Comparison of ENCODE assay signal across 15 cellular contexts in genomic region chr6:68237205-68237604, GRCh38.
DNase-seq lines count a peak whose midpoint lies in the region; ATAC-seq and TF ChIP-seq lines count a peak whose summit lies in the region.
"Had no signal": no experiment of that assay in that cellular context is flagged by ENCODE, and none has a peak within 500 bp of the region (broad histone marks: within the 10 kb centered on the region; RNA-seq: fewer than 3 reads in every experiment).

No MANE protein-coding gene starts in this region.

- H3K4me1 ChIP-seq in A673 (ENCODE audit: insufficient read depth, low read length, poor library complexity, severe bottlenecking) = peaks cover 20% of the 10 kb centered on the region
- H3K4me1 ChIP-seq: BE2C had no signal

- BruUV-seq in A673 (replicated peaks; lab: Mats Ljungman, UMichigan) = no TSS peak

- no peaks in the 10 kb centered on the region for H3K9me3 ChIP-seq in A673 (ENCODE audit: low read depth, low read length, poor library complexity, severe bottlenecking)
- H3K9me3 ChIP-seq: BE2C had no signal

- no peak overlapping the region for H3K27ac Mint-ChIP-seq in stimulated activated effector memory CD8-positive, alpha-beta T cell treated with anti-CD3 and anti-CD28 coated beads, Interleukin-12 subunit alpha, Interleukin-12 subunit beta, amount 100 ng/mL, for 72 hours
- H3K27ac Mint-ChIP-seq: CD4-positive, alpha-beta memory T cell; IgD-negative memory B cell had no signal

- no peaks in the 10 kb centered on the region for H3K36me3 ChIP-seq in A673 (ENCODE audit: insufficient read depth, low read length, poor library complexity, severe bottlenecking)
- H3K36me3 ChIP-seq: BE2C had no signal

- DNase-seq in A673 (ENCODE audit: low spot score) (no peak), DMS153 treated with DMSO at 0.1 percent for 48 hours (lab: John Stamatoyannopoulos, UW; ENCODE audit: unreplicated experiment) (peak; percentile 71), NCI-H345 treated with DMSO at 0.1 percent for 48 hours (lab: John Stamatoyannopoulos, UW; ENCODE audit: unreplicated experiment) (peak; percentile 83), HT-29 (ENCODE audit: low spot score) (no peak), cortex of kidney (lab: John Stamatoyannopoulos, UW) (no peak)
- no peak for DNase-seq in stimulated activated effector memory CD8-positive, alpha-beta T cell treated with anti-CD3 and anti-CD28 coated beads, Interleukin-12 subunit alpha, Interleukin-12 subunit beta, amount 100 ng/mL, for 72 hours (ENCODE audit: low spot score in 2 of 2)
- DNase-seq: BE2C; CD4-positive, alpha-beta memory T cell; DMS79; GM23248; H7 had no signal

- H3K27ac ChIP-seq in A673 (ENCODE audit: low read depth, low read length, poor library complexity, severe bottlenecking) = peak overlapping the region; percentile 21
- H3K27ac ChIP-seq: C4-2B, GM23248 had no signal

- POLR2A ChIA-PET in A673 (lab: Charles Lee; ENCODE audit: low non-redundant PET) = interaction anchor here (1.2 kb wide), 1 partner anchor 11 kb away, joined by 3 read pairs; no protein-coding TSS in a partner anchor

- H3K9me3 Mint-ChIP-seq in stimulated activated effector memory CD8-positive, alpha-beta T cell treated with anti-CD3 and anti-CD28 coated beads, Interleukin-12 subunit alpha, Interleukin-12 subunit beta, amount 100 ng/mL, for 72 hours = peaks cover 9% of the 10 kb centered on the region

- TF ChIP-seq CTCF in A673 (conservative IDR thresholded peaks at IDR 0.05; ENCODE audit: low read depth, low read length) = no peak

- intact Hi-C loops in A673 (cut with micrococcal nuclease; ENCODE audit: unreplicated experiment) = loop anchor here (10.0 kb wide), 1 partner anchor 398 kb away; the partner anchor contains the start of gene ADGRB3

- CTCF ChIA-PET in A673 (lab: Charles Lee) = no interaction called here

- no peaks in the 10 kb centered on the region for H3K27me3 ChIP-seq in A673 (replicated peaks; ENCODE audit: insufficient read depth, low read depth, low read length, poor library complexity)
- H3K27me3 ChIP-seq: BE2C had no signal

- no peak overlapping the region for H3K4me3 ChIP-seq in A673 (ENCODE audit: low read depth, low read length, poor library complexity, severe bottlenecking)
- H3K4me3 ChIP-seq: GM12878, GM23248 had no signal

- no peaks in the 10 kb centered on the region for H3K36me3 Mint-ChIP-seq in stimulated activated effector memory CD8-positive, alpha-beta T cell treated with anti-CD3 and anti-CD28 coated beads, Interleukin-12 subunit alpha, Interleukin-12 subunit beta, amount 100 ng/mL, for 72 hours
- H3K36me3 Mint-ChIP-seq: CD4-positive, alpha-beta memory T cell had no signal

- no peaks in the 10 kb centered on the region for H3K4me1 Mint-ChIP-seq in stimulated activated effector memory CD8-positive, alpha-beta T cell treated with anti-CD3 and anti-CD28 coated beads, Interleukin-12 subunit alpha, Interleukin-12 subunit beta, amount 100 ng/mL, for 72 hours
- H3K4me1 Mint-ChIP-seq: CD4-positive, alpha-beta memory T cell; IgD-negative memory B cell had no signal

- ATAC-seq in esophagus mucosa = peak; percentile 60
- ATAC-seq in stimulated activated effector memory CD8-positive, alpha-beta T cell treated with anti-CD3 and anti-CD28 coated beads, Interleukin-12 subunit alpha, Interleukin-12 subunit beta, amount 100 ng/mL, for 72 hours = no peak

- H3K4me3 Mint-ChIP-seq in stimulated activated effector memory CD8-positive, alpha-beta T cell treated with anti-CD3 and anti-CD28 coated beads, Interleukin-12 subunit alpha, Interleukin-12 subunit beta, amount 100 ng/mL, for 72 hours = no peak overlapping the region
- H3K4me3 Mint-ChIP-seq: CD4-positive, alpha-beta memory T cell; IgD-negative memory B cell had no signal

Comparison
In these comparisons a context has a peak if more than half of its experiments do, and no peak if none do; other contexts are left out.
1. DNase-seq: peak in DMS153 treated with DMSO at 0.1 percent for 48 hours (single experiment) and NCI-H345 treated with DMSO at 0.1 percent for 48 hours (single experiment); none in A673 (single experiment), HT-29 (single experiment), stimulated activated effector memory CD8-positive, alpha-beta T cell treated with anti-CD3 and anti-CD28 coated beads, Interleukin-12 subunit alpha, Interleukin-12 subunit beta, amount 100 ng/mL, for 72 hours (0 of 2) and cortex of kidney (single experiment).